9 cellular contexts compared by ENCODE assay signal in genomic region chr4:89057844-89058243, GRCh38. TPM values are rescaled to one million over a fixed set of nuclear protein-coding genes. Genes with fewer than 3 reads are reported as not detected.
A peak's percentile ranks its signal among the peaks of the same experiment; 100 is the strongest.
DNase-seq lines count a peak whose midpoint lies in the region; ATAC-seq, FAIRE-seq and TF ChIP-seq lines count a peak whose summit lies in the region.
"Not testable (repeated sequence)": the region's sequence is repeated elsewhere in the genome, so short reads cannot be mapped to it uniquely, and the experiment has no call there.
"Had no signal": no experiment of that assay in that cellular context is flagged by ENCODE, and none has a peak within 500 bp of the region (broad histone marks: within the 10 kb centered on the region; RNA-seq: fewer than 3 reads in every experiment).

No MANE protein-coding gene starts in this region.

- H3K9me3 ChIP-seq in A549; HEK293 (ENCODE audit: control insufficient read depth, insufficient read depth, low read depth, low read length); SJCRH30 (replicated peaks); esophagus muscularis mucosa; psoas muscle; thyroid gland: not testable (repeated sequence)

- H3K36me3 ChIP-seq in HEK293 (ENCODE audit: control insufficient read depth in 2 of 2, insufficient read depth in 1 of 2, low read length in 2 of 2); SJCRH30; esophagus muscularis mucosa; psoas muscle (ENCODE audit: insufficient read depth in 1 of 2, low read depth in 1 of 2); thyroid gland: not testable (repeated sequence)

- not testable (repeated sequence) for ATAC-seq in A549, psoas muscle

- H3K4me1 Mint-ChIP-seq in MCF 10A (ENCODE audit: insufficient read depth, unreplicated experiment) (peaks cover 35% of the 10 kb centered on the region), nephron (peaks cover 33% of the 10 kb centered on the region)

- TF ChIP-seq POLR2A in A549 (IDR thresholded peaks at IDR 0.05; ENCODE audit: low read length); esophagus muscularis mucosa (IDR thresholded peaks at IDR 0.05; ENCODE audit: low read depth); thyroid gland (IDR thresholded peaks at IDR 0.05): not testable (repeated sequence)

- H3K27ac Mint-ChIP-seq in MCF 10A (ENCODE audit: low read depth, unreplicated experiment) (peak overlapping the region; percentile 82), nephron (peak overlapping the region; percentile 88 to 99 (median 95))

- not testable (repeated sequence) for TF ChIP-seq CTCF in A549 (IDR thresholded peaks at IDR 0.05); HEK293 (tag by site-specific recombination; IDR thresholded peaks at IDR 0.05); MCF 10A (IDR thresholded peaks at IDR 0.05; ENCODE audit: unreplicated experiment); esophagus muscularis mucosa (IDR thresholded peaks at IDR 0.05); nephron (IDR thresholded peaks at IDR 0.05; ENCODE audit: unreplicated experiment in 3 of 3); psoas muscle (IDR thresholded peaks at IDR 0.05); thyroid gland (IDR thresholded peaks at IDR 0.05)

- not testable (repeated sequence) for BruUV-seq in MCF 10A (replicated peaks; lab: Mats Ljungman, UMichigan)

- CTCF ChIA-PET in A549 (lab: Yijun Ruan, JAX), result interaction anchor here (1.2 to 1.5 kb wide), 2 partner anchors 53 to 70 kb away, joined by 3 to 5 read pairs; partner anchors contain the start of gene TIGD2
- CTCF ChIA-PET in HEK293 (lab: Yijun Ruan, JAX), result not testable (repeated sequence)
- CTCF ChIA-PET in MCF 10A (lab: Yijun Ruan, JAX), result interaction anchor here (1.3 to 1.8 kb wide), 3 partner anchors 9 to 21 kb away, joined by 3 to 5 read pairs (median 3); no protein-coding TSS in a partner anchor

- DNase-seq in A549 (ENCODE audit: low read depth in 1 of 2, low spot score in 1 of 2); SJCRH30; MCF 10A (ENCODE audit: unreplicated experiment); esophagus muscularis mucosa (ENCODE audit: extremely low spot score); psoas muscle; thyroid gland: not testable (repeated sequence)

- not testable (repeated sequence) for H3K9me3 Mint-ChIP-seq in MCF 10A (ENCODE audit: unreplicated experiment)
- H3K9me3 Mint-ChIP-seq in nephron, result peaks cover 28% of the 10 kb centered on the region

- H3K27me3 ChIP-seq in SJCRH30; esophagus muscularis mucosa; psoas muscle (ENCODE audit: insufficient read depth in 3 of 3, low read length in 2 of 3); thyroid gland: not testable (repeated sequence)

- H3K4me3 Mint-ChIP-seq in MCF 10A (ENCODE audit: unreplicated experiment) (peak overlapping the region; percentile 73), nephron (peak overlapping the region; percentile 56 to 71 (median 71))

- intact Hi-C loops in MCF 10A (cut with micrococcal nuclease) (loop anchor here (2.0 kb wide), 1 partner anchor 53 kb away; the partner anchor contains the start of gene TIGD2), psoas muscle (cut with DNase I) (loop anchor here in 1 of 2 donors (2.0 kb wide), 1 partner anchor 53 kb away; the partner anchor contains the start of gene TIGD2)
- intact Hi-C loops in esophagus muscularis mucosa (cut with DNase I); thyroid gland (cut with DNase I): not testable (repeated sequence)

- H3K27me3 Mint-ChIP-seq in MCF 10A (ENCODE audit: insufficient read depth, unreplicated experiment); nephron (ENCODE audit: low read depth): not testable (repeated sequence)

- FAIRE-seq in A549 (lab: Jason Lieb, UNC), result not testable (repeated sequence)

- not testable (repeated sequence) for H3K4me1 ChIP-seq in A549; HEK293 (ENCODE audit: control insufficient read depth, insufficient read depth, low read length); SJCRH30
- peaks cover 7 to 33% (median 31%) of the 10 kb centered on the region in 4 donors for H3K4me1 ChIP-seq in esophagus muscularis mucosa
- peaks cover 16% of the 10 kb centered on the region for H3K4me1 ChIP-seq in psoas muscle
- peaks cover 10 to 11% of the 10 kb centered on the region in 2 donors for H3K4me1 ChIP-seq in thyroid gland

- H3K36me3 Mint-ChIP-seq in MCF 10A (ENCODE audit: insufficient read depth, unreplicated experiment); nephron (ENCODE audit: low read depth): not testable (repeated sequence)

- H3K27ac ChIP-seq in A549; HEK293 (ENCODE audit: extremely low read depth, low read depth, low read length); SJCRH30: not testable (repeated sequence)
- H3K27ac ChIP-seq in esophagus muscularis mucosa (replicated peaks in 1 of 4) (peak overlapping the region in 3 of 4 donors; percentile 64 to 76 (median 74)), psoas muscle (peak overlapping the region; percentile 81), thyroid gland (peak overlapping the region in 2 of 3 donors; percentile 68 to 74)

- WGBS in A549 (ENCODE audit: missing lambda C conversion rate), result 71% methylated on average over 2 of the region's 2 CpGs
- WGBS in esophagus muscularis mucosa, result 98% methylated on average over 2 of the region's 2 CpGs
- WGBS in psoas muscle, 3 donors, result 45 to 85% (median 50%) methylated on average over 2 of the region's 2 CpGs
- 50 to 66% methylated on average over 2 of the region's 2 CpGs for WGBS in thyroid gland, 2 donors

- H3K4me2 ChIP-seq in A549, result peak overlapping the region; percentile 71; the same call in 1 of the 3 replicates

- TF ChIP-seq RAD21 in A549 (conservative IDR thresholded peaks at IDR 0.05 in 1 of 2, IDR thresholded peaks at IDR 0.05 in 1 of 2), result not testable (repeated sequence)

- not testable (repeated sequence) for TF ChIP-seq EP300 in A549 (IDR thresholded peaks at IDR 0.05); esophagus muscularis mucosa (IDR thresholded peaks at IDR 0.05)

- H3K4me3 ChIP-seq in A549; HEK293 (ENCODE audit: low read depth, low read length); esophagus muscularis mucosa; psoas muscle; thyroid gland (replicated peaks in 1 of 3): not testable (repeated sequence)
- peak overlapping the region; percentile 71; the same call in 1 of the 2 replicates for H3K4me3 ChIP-seq in SJCRH30

- POLR2A ChIA-PET in A549 (lab: Yijun Ruan, JAX); HEK293 (lab: Yijun Ruan, JAX): not testable (repeated sequence)
- POLR2A ChIA-PET in MCF 10A (lab: Yijun Ruan, JAX), result interaction anchor here (0.8 to 4.6 kb wide), 9 partner anchors 10 to 1635 kb away, joined by 3 to 51 read pairs (median 8); partner anchors contain the start of genes NUDT9 and TIGD2

TF ChIP-seq in HEK293, 187 proteins besides CTCF, POLR2A, EP300 and RAD21:
- TF ChIP-seq ZNF146 (tag by site-specific recombination; IDR thresholded peaks at IDR 0.05), result 0 out of 2 replicates have a peak, but pooled peaks have one; percentile 31

RNA-seq across cellular contexts. Expression of gene FAM13A, which starts 0.9 kb away (rescaled TPM):
- polyA plus RNA-seq in A549 (2011; rRNA removed) (21.0 and 22.0 TPM in 2 replicates), A549 (2017; fragmentation: RNase III; extraction: RNeasy Plus Mini Kit Qiagen cat#74134 plus additional on column Dnase treatment) (5.7 to 6.9 TPM (median 6.5 TPM) in 3 replicates), psoas muscle (10 to 100 TPM in 1 of 3 donors, 1 to 10 TPM in 2; 3.8 to 10.4 (median 6.0) TPM)
- polyA plus RNA-seq in A549 (2012; cell fraction: cytosol; rRNA removed), result 3.6 and 3.8 TPM in 2 replicates
- polyA plus RNA-seq in A549 (2012; cell fraction: nucleus; rRNA removed), result 5.3 and 6.5 TPM in 2 replicates
- 34.8 and 43.1 TPM in 2 replicates for polyA minus RNA-seq in A549 (2011; rRNA and poly(A)+ RNA removed)
- total RNA-seq in SJCRH30 (2014; rRNA removed; shearing (Covaris generic)), result 46.9 and 60.3 TPM in 2 replicates
- total RNA-seq in MCF 10A (2022) (10.0 and 11.1 TPM in 2 replicates), esophagus muscularis mucosa (10 to 100 TPM; 22.4 to 27.2 (median 26.0) TPM), psoas muscle (10 to 100 TPM; 15.2 to 76.0 (median 35.1) TPM), thyroid gland (100 to 1,000 TPM; 157 to 327 (median 202) TPM)
- total RNA-seq: OCI-LY7 had no signal

RNA-seq across cellular contexts. Expression of gene TIGD2, which starts 53.5 kb away (rescaled TPM):
- 8.8 and 10.7 TPM in 2 replicates for polyA plus RNA-seq in A549 (2011; rRNA removed)
- 2.0 and 2.1 TPM in 2 replicates for polyA plus RNA-seq in A549 (2012; cell fraction: cytosol; rRNA removed)
- 1.1 and 1.6 TPM in 2 replicates for polyA plus RNA-seq in A549 (2012; cell fraction: nucleus; rRNA removed)
- 6.6 to 7.5 TPM (median 7.2 TPM) in 3 replicates for polyA plus RNA-seq in A549 (2017; fragmentation: RNase III; extraction: RNeasy Plus Mini Kit Qiagen cat#74134 plus additional on column Dnase treatment)
- 4.6 and 5.1 TPM in 2 replicates for polyA minus RNA-seq in A549 (2011; rRNA and poly(A)+ RNA removed)
- total RNA-seq in SJCRH30 (2014; rRNA removed; shearing (Covaris generic)), result 34.6 and 36.4 TPM in 2 replicates
- total RNA-seq in MCF 10A (2022), result 15.1 and 15.5 TPM in 2 replicates
- 1 to 10 TPM; 2.1 to 2.5 (median 2.4) TPM for total RNA-seq in esophagus muscularis mucosa
- 1 to 10 TPM; 1.5 to 4.4 (median 2.7) TPM for total RNA-seq in psoas muscle
- polyA plus RNA-seq in psoas muscle, result 1 to 10 TPM; 1.6 to 3.0 (median 1.8) TPM
- total RNA-seq in thyroid gland, result 1 to 10 TPM; 5.5 to 8.0 (median 7.2) TPM
